31 cellular contexts compared by ENCODE assay signal in the genomic region with DNA sequence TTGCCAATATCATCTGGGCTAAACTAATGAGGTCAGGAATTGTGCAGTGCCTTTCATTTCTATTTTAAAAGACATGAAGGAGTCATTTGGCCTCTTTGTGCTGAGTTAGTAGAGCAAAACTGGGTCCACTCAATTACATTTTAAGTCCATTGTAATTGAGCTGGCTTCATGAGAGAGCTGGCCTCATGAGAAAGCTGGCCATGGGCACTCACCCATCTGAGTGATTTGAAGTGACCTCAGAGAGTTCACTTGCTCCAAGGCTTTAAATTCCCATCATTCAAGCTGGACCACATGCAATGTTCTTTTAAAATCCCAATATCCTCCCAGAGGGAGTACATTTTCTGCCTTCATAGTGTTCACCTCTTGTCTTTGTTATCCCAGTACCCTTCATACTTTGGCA.
"Had no signal": no experiment of that assay in that cellular context is flagged by ENCODE, and none has a peak within 500 bp of the region (broad histone marks: within the 10 kb centered on the region; RNA-seq: fewer than 3 reads in every experiment).

No MANE protein-coding gene starts in this region.

- H3K27ac Mint-ChIP-seq: activated CD4-positive, alpha-beta memory T cell treated with anti-CD3 and anti-CD28 coated beads, Interleukin-2, amount 10 ng/mL, durations not matched to agents 7 days and 5 days; activated CD4-positive, alpha-beta T cell treated with anti-CD3 and anti-CD28 coated beads, Interleukin-2, amount 10 ng/mL, durations not matched to agents 7 days and 5 days; activated naive CD4-positive, alpha-beta T cell treated with anti-CD3 and anti-CD28 coated beads, Interleukin-2, amount 10 ng/mL, durations not matched to agents 7 days and 5 days; activated naive CD8-positive, alpha-beta T cell treated with anti-CD3 and anti-CD28 coated beads, Interleukin-2, amount 10 ng/mL, durations not matched to agents 7 days and 5 days; activated T-cell treated with anti-CD3 and anti-CD28 coated beads, Interleukin-2, amount 50 U/mL, for 24 hours; activated T-cell treated with anti-CD3 and anti-CD28 coated beads, Interleukin-2, amount 50 U/mL, for 72 hours; dendritic cell treated with granulocyte-macrophage colony-stimulating factor and Interleukin-4, amounts not matched to agents 40 ng/mL and 50 ng/mL, for 4 days; endodermal cell; T-helper 17 cell; T-helper 2 cell treated with Interferon-gamma antibody and Interleukin-4, amounts not matched to agents 5 μg/mL and 100 μg/mL, for 36 hours; WTC11 had no signal

- DNase-seq: activated CD4-positive, alpha-beta memory T cell treated with anti-CD3 and anti-CD28 coated beads, Interleukin-2, amount 10 ng/mL, durations not matched to agents 7 days and 5 days; activated CD4-positive, alpha-beta T cell treated with anti-CD3 and anti-CD28 coated beads for 1 hour; activated CD4-positive, alpha-beta T cell treated with anti-CD3 and anti-CD28 coated beads for 4 hours; activated CD4-positive, alpha-beta T cell treated with anti-CD3 and anti-CD28 coated beads, Interleukin-2, amount 10 ng/mL, durations not matched to agents 7 days and 5 days; activated CD4-positive, alpha-beta T cell treated with anti-CD3 and anti-CD28 coated beads, Interleukin-2, amount 50 U/mL, for 4 hours; activated CD8-positive, alpha-beta memory T cell treated with anti-CD3 and anti-CD28 coated beads, Interleukin-2, amount 50 U/mL, for 48 hours; activated gamma-delta T cell; activated naive CD4-positive, alpha-beta T cell; activated naive CD4-positive, alpha-beta T cell treated with anti-CD3 and anti-CD28 coated beads, Interleukin-2, amount 10 ng/mL, durations not matched to agents 7 days and 5 days; activated naive CD8-positive, alpha-beta T cell treated with anti-CD3 and anti-CD28 coated beads, Interleukin-2, amount 10 ng/mL, durations not matched to agents 7 days and 5 days; activated T-cell treated with anti-CD3 and anti-CD28 coated beads for 4 hours; activated T-cell treated with anti-CD3 and anti-CD28 coated beads, Interleukin-2, amount 50 U/mL, for 24 hours; activated T-cell treated with anti-CD3 and anti-CD28 coated beads, Interleukin-2, amount 50 U/mL, for 72 hours; brain microvascular endothelial cell; dorsolateral prefrontal cortex; effector memory CD4-positive, alpha-beta T cell; endodermal cell; erythroblast; foreskin fibroblast; head of caudate nucleus; T-helper 1 cell; T-helper 17 cell; T1000 had no signal

- H3K27ac ChIP-seq: ascending aorta, brain microvascular endothelial cell, coronary artery, dorsolateral prefrontal cortex, VCaP had no signal

- H3K36me3 ChIP-seq: ascending aorta, brain microvascular endothelial cell had no signal

- H3K4me1 ChIP-seq: ascending aorta had no signal

- H3K4me3 ChIP-seq: ascending aorta, coronary artery, dorsolateral prefrontal cortex had no signal

- ATAC-seq: activated naive CD4-positive, alpha-beta T cell treated with anti-CD3 and anti-CD28 coated beads, Interleukin-2, amount 50 U/mL, for 72 hours; activated T-cell treated with anti-CD3 and anti-CD28 coated beads, Interleukin-2, amount 50 U/mL, for 72 hours; T-helper 17 cell; WTC11 had no signal

- H3K4me3 Mint-ChIP-seq: activated CD4-positive, alpha-beta memory T cell treated with anti-CD3 and anti-CD28 coated beads, Interleukin-2, amount 10 ng/mL, durations not matched to agents 7 days and 5 days; activated CD4-positive, alpha-beta T cell treated with anti-CD3 and anti-CD28 coated beads, Interleukin-2, amount 10 ng/mL, durations not matched to agents 7 days and 5 days; activated naive CD4-positive, alpha-beta T cell treated with anti-CD3 and anti-CD28 coated beads, Interleukin-2, amount 10 ng/mL, durations not matched to agents 7 days and 5 days; activated naive CD8-positive, alpha-beta T cell treated with anti-CD3 and anti-CD28 coated beads, Interleukin-2, amount 10 ng/mL, durations not matched to agents 7 days and 5 days; activated T-cell treated with anti-CD3 and anti-CD28 coated beads, Interleukin-2, amount 50 U/mL, for 24 hours; activated T-cell treated with anti-CD3 and anti-CD28 coated beads, Interleukin-2, amount 50 U/mL, for 72 hours; central memory CD8-positive, alpha-beta T cell; dendritic cell treated with granulocyte-macrophage colony-stimulating factor and Interleukin-4, amounts not matched to agents 40 ng/mL and 50 ng/mL, for 4 days; endodermal cell; T-helper 17 cell; T-helper 2 cell treated with Interferon-gamma antibody and Interleukin-4, amounts not matched to agents 5 μg/mL and 100 μg/mL, for 36 hours; WTC11 had no signal

- H3K4me1 Mint-ChIP-seq: activated CD4-positive, alpha-beta memory T cell treated with anti-CD3 and anti-CD28 coated beads, Interleukin-2, amount 10 ng/mL, durations not matched to agents 7 days and 5 days; activated CD4-positive, alpha-beta T cell treated with anti-CD3 and anti-CD28 coated beads, Interleukin-2, amount 10 ng/mL, durations not matched to agents 7 days and 5 days; activated naive CD4-positive, alpha-beta T cell treated with anti-CD3 and anti-CD28 coated beads, Interleukin-2, amount 10 ng/mL, durations not matched to agents 7 days and 5 days; activated naive CD8-positive, alpha-beta T cell treated with anti-CD3 and anti-CD28 coated beads, Interleukin-2, amount 10 ng/mL, durations not matched to agents 7 days and 5 days; central memory CD8-positive, alpha-beta T cell; endodermal cell; T-helper 17 cell; WTC11 had no signal

- H3K27me3 ChIP-seq: ascending aorta, brain microvascular endothelial cell, dorsolateral prefrontal cortex had no signal

- H3K27me3 Mint-ChIP-seq: activated CD4-positive, alpha-beta memory T cell treated with anti-CD3 and anti-CD28 coated beads, Interleukin-2, amount 10 ng/mL, durations not matched to agents 7 days and 5 days; activated CD4-positive, alpha-beta T cell treated with anti-CD3 and anti-CD28 coated beads, Interleukin-2, amount 10 ng/mL, durations not matched to agents 7 days and 5 days; activated naive CD4-positive, alpha-beta T cell treated with anti-CD3 and anti-CD28 coated beads, Interleukin-2, amount 10 ng/mL, durations not matched to agents 7 days and 5 days; activated naive CD8-positive, alpha-beta T cell treated with anti-CD3 and anti-CD28 coated beads, Interleukin-2, amount 10 ng/mL, durations not matched to agents 7 days and 5 days; activated T-cell treated with anti-CD3 and anti-CD28 coated beads, Interleukin-2, amount 50 U/mL, for 24 hours; central memory CD8-positive, alpha-beta T cell; dendritic cell treated with granulocyte-macrophage colony-stimulating factor and Interleukin-4, amounts not matched to agents 40 ng/mL and 50 ng/mL, for 4 days; T-helper 17 cell had no signal

- H3K36me3 Mint-ChIP-seq: activated naive CD4-positive, alpha-beta T cell treated with anti-CD3 and anti-CD28 coated beads, Interleukin-2, amount 10 ng/mL, durations not matched to agents 7 days and 5 days; activated naive CD4-positive, alpha-beta T cell treated with anti-CD3 and anti-CD28 coated beads, Interleukin-2, amount 50 U/mL, for 72 hours; activated naive CD8-positive, alpha-beta T cell treated with anti-CD3 and anti-CD28 coated beads, Interleukin-2, amount 10 ng/mL, durations not matched to agents 7 days and 5 days; WTC11 had no signal

- H3K9me3 ChIP-seq: ascending aorta had no signal

- H3K9me3 Mint-ChIP-seq: activated CD4-positive, alpha-beta T cell treated with anti-CD3 and anti-CD28 coated beads, Interleukin-2, amount 10 ng/mL, durations not matched to agents 7 days and 5 days; activated naive CD4-positive, alpha-beta T cell treated with anti-CD3 and anti-CD28 coated beads, Interleukin-2, amount 10 ng/mL, durations not matched to agents 7 days and 5 days; activated T-cell treated with anti-CD3 and anti-CD28 coated beads, Interleukin-2, amount 50 U/mL, for 24 hours; endodermal cell; T-helper 2 cell treated with Interferon-gamma antibody and Interleukin-4, amounts not matched to agents 5 μg/mL and 100 μg/mL, for 36 hours; WTC11 had no signal
